In the genomic region with DNA sequence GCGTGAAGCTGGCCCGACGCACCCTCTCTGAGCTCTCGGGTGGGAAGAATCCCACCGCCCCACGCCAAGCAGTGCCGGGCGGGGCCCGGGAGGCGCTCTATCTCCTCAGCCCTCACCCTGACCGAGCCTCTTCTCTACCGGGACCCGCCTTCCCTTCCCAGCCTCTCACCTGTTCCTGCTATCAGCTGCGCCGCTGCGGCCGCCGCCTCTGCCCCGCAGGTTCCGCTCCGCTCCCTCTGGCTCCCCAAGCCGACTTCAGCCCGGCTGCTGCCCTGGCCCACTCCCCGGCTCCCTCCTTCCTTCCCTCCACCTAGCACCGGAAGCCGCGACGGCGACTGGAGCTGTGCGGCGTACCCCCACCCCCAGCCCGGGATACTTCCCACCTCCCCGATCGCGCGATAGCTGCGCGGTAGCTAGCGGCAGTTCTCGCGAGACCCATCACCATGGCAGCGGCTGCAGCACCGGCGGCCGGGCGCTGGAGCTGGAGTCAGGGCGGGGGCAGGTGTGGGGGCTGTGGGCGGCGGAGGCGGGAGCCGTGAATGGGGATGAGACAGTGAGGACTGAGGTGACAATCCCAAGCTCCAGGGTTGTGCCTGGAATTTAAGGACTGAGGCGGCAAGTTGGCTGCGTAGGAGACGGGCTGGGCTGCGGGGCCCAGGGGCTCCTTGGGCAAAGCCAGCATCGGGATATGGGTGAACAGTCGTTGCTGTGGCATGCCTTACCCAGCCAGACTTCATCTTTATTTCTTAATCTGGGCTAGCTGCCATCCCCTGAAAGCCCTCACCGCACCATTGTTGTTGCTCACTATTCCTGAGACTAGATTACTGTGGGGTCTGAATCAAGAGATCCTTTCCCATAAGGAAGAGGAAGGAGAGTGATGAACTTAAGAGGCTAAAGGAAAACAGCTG, we compare ENCODE assay signal across 1 cellular context.
TF ChIP-seq lines count a peak whose summit lies in the region.

Gene ARF3 (minus strand): TSS at position 347 of the 908 bp plus-strand sequence. CDS start 16,392 bp downstream, outside the sequence.

TF ChIP-seq in HepG2, 621 proteins besides CTCF, POLR2A, EP300 and RAD21 (continued from another document and continues in another):
- no peak for TF ChIP-seq HNF1A (IDR thresholded peaks at IDR 0.05; ENCODE audit: low read depth)
- peak; percentile 64; the same call in 1 of the 2 replicates for TF ChIP-seq HNF1A (CRISPR knock-in tag; IDR thresholded peaks at IDR 0.05; ENCODE audit: borderline replicate concordance)
- TF ChIP-seq HCFC1 (IDR thresholded peaks at IDR 0.05; ENCODE audit: low read depth, low read length) = peak; percentile 37; the same call in 1 of the 2 replicates
- 0 out of 2 replicates have a peak, but pooled peaks have one; percentile 8 for TF ChIP-seq SOX13 (IDR thresholded peaks at IDR 0.05)
- TF ChIP-seq SOX13 (CRISPR knock-in tag; conservative IDR thresholded peaks at IDR 0.05 in 1 of 2, IDR thresholded peaks at IDR 0.05 in 1 of 2) = 0 out of 4 replicates have a peak, but pooled peaks of 1 of the 2 experiments have one; percentile 27
- TF ChIP-seq ZBTB43 (CRISPR knock-in tag; conservative IDR thresholded peaks at IDR 0.05) = no peak
- 0 out of 2 replicates have a peak, but pooled peaks have one; percentile 21 for TF ChIP-seq ZNF614 (CRISPR knock-in tag; IDR thresholded peaks at IDR 0.05; ENCODE audit: borderline replicate concordance)
- TF ChIP-seq ZNF3 (CRISPR knock-in tag; IDR thresholded peaks at IDR 0.05) = no peak
- no peak for TF ChIP-seq ZNF850 (CRISPR knock-in tag; conservative IDR thresholded peaks at IDR 0.05)
- no peak for TF ChIP-seq KLF15 (CRISPR knock-in tag; IDR thresholded peaks at IDR 0.05; ENCODE audit: borderline replicate concordance)
- TF ChIP-seq NFRKB (IDR thresholded peaks at IDR 0.05) = no peak
- TF ChIP-seq ZBED4 (CRISPR knock-in tag; IDR thresholded peaks at IDR 0.05; ENCODE audit: borderline replicate concordance) = peak; percentile 70; the same call in 1 of the 2 replicates
- no peak for TF ChIP-seq ZNF205 (CRISPR knock-in tag; IDR thresholded peaks at IDR 0.05)
- TF ChIP-seq SMYD3 (CRISPR knock-in tag; IDR thresholded peaks at IDR 0.05) = no peak
- TF ChIP-seq ZNF780A (CRISPR knock-in tag; IDR thresholded peaks at IDR 0.05) = 0 out of 2 replicates have a peak, but pooled peaks have one; percentile 60
- TF ChIP-seq ZNF296 (CRISPR knock-in tag; conservative IDR thresholded peaks at IDR 0.05) = no peak
- peak; percentile 40; the same call in 1 of the 2 replicates for TF ChIP-seq ZNF589 (CRISPR knock-in tag; conservative IDR thresholded peaks at IDR 0.05)
- TF ChIP-seq DNMT1 (CRISPR knock-in tag; IDR thresholded peaks at IDR 0.05) = no peak
- no peak for TF ChIP-seq SRF (IDR thresholded peaks at IDR 0.05; ENCODE audit: low read depth, low read length)
- no peak for TF ChIP-seq E2F1 (CRISPR knock-in tag; IDR thresholded peaks at IDR 0.05)
- peak; percentile 70; the same call in 1 of the 2 replicates for TF ChIP-seq ZNF280B (CRISPR knock-in tag; IDR thresholded peaks at IDR 0.05; ENCODE audit: borderline replicate concordance)
- 0 out of 2 replicates have a peak, but pooled peaks have one; percentile 55 for TF ChIP-seq HOXA9 (CRISPR knock-in tag; IDR thresholded peaks at IDR 0.05; ENCODE audit: borderline replicate concordance)
- TF ChIP-seq ZBTB3 (CRISPR knock-in tag; IDR thresholded peaks at IDR 0.05; ENCODE audit: borderline replicate concordance, low read depth) = no peak
- TF ChIP-seq FOXA1 (IDR thresholded peaks at IDR 0.05) = no peak
- TF ChIP-seq FOXA1 (CRISPR knock-in tag; IDR thresholded peaks at IDR 0.05) = no peak
- TF ChIP-seq ZNF720 (CRISPR knock-in tag; IDR thresholded peaks at IDR 0.05) = no peak
- TF ChIP-seq ZFYVE20 (CRISPR knock-in tag; IDR thresholded peaks at IDR 0.05; ENCODE audit: borderline replicate concordance, low read depth) = no peak
- TF ChIP-seq GLI4 (CRISPR knock-in tag; IDR thresholded peaks at IDR 0.05; ENCODE audit: borderline replicate concordance) = no peak; the same call in 1 of the 2 replicates
- no peak for TF ChIP-seq ZBTB10 (CRISPR knock-in tag; IDR thresholded peaks at IDR 0.05; ENCODE audit: borderline replicate concordance)
- TF ChIP-seq RFX1 (IDR thresholded peaks at IDR 0.05) = peak; percentile 81
- TF ChIP-seq ZNF558 (CRISPR knock-in tag; IDR thresholded peaks at IDR 0.05; ENCODE audit: borderline replicate concordance) = no peak
- TF ChIP-seq SETDB1 (CRISPR knock-in tag; IDR thresholded peaks at IDR 0.05; ENCODE audit: borderline replicate concordance) = no peak
- TF ChIP-seq ZNF800 (CRISPR knock-in tag; IDR thresholded peaks at IDR 0.05) = no peak
- TF ChIP-seq, protein P1, sequence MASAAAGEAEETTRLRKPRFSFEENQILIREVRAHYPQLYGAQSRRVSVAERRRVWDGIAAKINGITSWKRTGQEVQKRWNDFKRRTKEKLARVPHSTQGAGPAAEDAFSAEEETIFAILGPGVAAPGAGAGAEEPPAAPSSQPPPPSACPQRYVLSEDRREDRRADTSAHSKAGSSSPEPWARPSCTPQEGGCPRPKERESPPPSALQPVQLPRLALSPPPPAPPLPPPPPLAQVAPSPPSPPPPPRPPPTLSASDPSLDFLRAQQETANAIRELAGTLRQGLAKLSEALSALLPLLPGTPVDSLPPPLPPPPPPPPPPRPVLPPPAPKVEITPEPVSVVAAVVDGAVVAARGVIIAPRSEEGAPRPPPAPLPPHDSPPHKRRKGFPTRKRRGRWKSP (CRISPR knock-in tag; IDR thresholded peaks at IDR 0.05) = no peak; the same call in 1 of the 2 replicates
- TF ChIP-seq MAF1 (CRISPR knock-in tag; IDR thresholded peaks at IDR 0.05; ENCODE audit: borderline replicate concordance) = no peak
